9 cellular contexts compared by ENCODE assay signal in the genomic region with DNA sequence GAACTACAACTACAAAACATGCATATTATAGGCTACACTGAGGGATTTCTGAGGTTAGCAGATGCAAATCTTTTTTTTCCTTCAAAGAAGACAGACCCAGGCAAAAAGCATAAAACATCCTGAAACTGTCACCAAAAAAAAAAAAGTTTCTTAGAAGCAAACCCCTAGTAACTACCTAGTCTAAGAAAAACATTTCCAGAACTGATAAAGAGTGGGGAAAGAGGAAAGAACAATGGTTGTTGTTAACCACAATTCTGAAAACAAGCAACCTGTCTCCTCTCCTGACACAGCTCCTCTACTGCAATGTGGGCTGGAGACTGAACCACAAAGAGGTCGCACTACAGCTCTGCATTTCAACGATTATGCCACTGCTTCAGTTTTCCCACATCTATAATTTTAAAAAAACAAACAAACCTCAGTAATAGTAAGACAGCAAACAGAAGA. TPM values are rescaled to one million over a fixed set of nuclear protein-coding genes. Genes with fewer than 3 reads are reported as not detected.
DNase-seq lines count a peak whose midpoint lies in the region; ATAC-seq lines count a peak whose summit lies in the region.
"Had no signal": no experiment of that assay in that cellular context is flagged by ENCODE, and none has a peak within 500 bp of the region (broad histone marks: within the 10 kb centered on the region; RNA-seq: fewer than 3 reads in every experiment).

No MANE protein-coding gene starts in this region.

- H3K9me3 Mint-ChIP-seq in activated naive CD4-positive, alpha-beta T cell treated with anti-CD3 and anti-CD28 coated beads for 36 hours, result no peaks in the 10 kb centered on the region
- H3K9me3 Mint-ChIP-seq in stimulated activated naive B cell treated with anti-CD40 and anti-IgM and Interleukin-4, amounts not matched to agents 10 μg/mL and 1 μg/mL and 100 μg/mL, for 72 hours, result no peaks in the 10 kb centered on the region
- H3K9me3 Mint-ChIP-seq: dendritic cell treated with granulocyte-macrophage colony-stimulating factor and Interleukin-4, amounts not matched to agents 40 ng/mL and 50 ng/mL, for 4 days had no signal

- intact Hi-C loops in activated naive CD4-positive, alpha-beta T cell treated with anti-CD3 and anti-CD28 coated beads for 36 hours (cut with micrococcal nuclease), result loop anchor here (1.0 to 2.0 kb wide), 5 partner anchors 14 to 210 kb away; a partner anchor contains a TSS

- H3K36me3 Mint-ChIP-seq in activated naive CD4-positive, alpha-beta T cell treated with anti-CD3 and anti-CD28 coated beads for 36 hours (ENCODE audit: low read depth), result peaks cover 2% of the 10 kb centered on the region
- peaks cover 2 to 4% of the 10 kb centered on the region in 2 donors for H3K36me3 Mint-ChIP-seq in stimulated activated naive B cell treated with anti-CD40 and anti-IgM and Interleukin-4, amounts not matched to agents 10 μg/mL and 1 μg/mL and 100 μg/mL, for 72 hours

- peak; percentile 37 for DNase-seq in CMK (ENCODE audit: low read depth)
- DNase-seq in activated naive CD4-positive, alpha-beta T cell treated with anti-CD3 and anti-CD28 coated beads for 36 hours, result peak; percentile 52
- DNase-seq in stimulated activated naive B cell treated with anti-CD40 and anti-IgM and Interleukin-4, amounts not matched to agents 10 μg/mL and 1 μg/mL and 100 μg/mL, for 72 hours, result no peak
- no peak for DNase-seq in cerebellar cortex (ENCODE audit: low spot score)
- DNase-seq in SKM-1 treated with dmso at 0.1 percent for 144 hours (lab: John Stamatoyannopoulos, UW; ENCODE audit: unreplicated experiment), result no peak
- no peak for DNase-seq in hippocampal formation (lab: John Stamatoyannopoulos, UW)

- ATAC-seq in GM19397 (IDR thresholded peaks at IDR 0.05; ENCODE audit: unreplicated experiment), result peak; percentile 65
- peak; percentile 77 for ATAC-seq in HG03442 (IDR thresholded peaks at IDR 0.05; ENCODE audit: unreplicated experiment)
- peak; percentile 80 to 86 for ATAC-seq in stimulated activated naive B cell treated with anti-CD40 and anti-IgM and Interleukin-4, amounts not matched to agents 10 μg/mL and 1 μg/mL and 100 μg/mL, for 72 hours (replicated peaks)

- no peak overlapping the region for H3K4me3 Mint-ChIP-seq in activated naive CD4-positive, alpha-beta T cell treated with anti-CD3 and anti-CD28 coated beads for 36 hours
- peak overlapping the region in 1 of 2 donors; percentile 8 for H3K4me3 Mint-ChIP-seq in stimulated activated naive B cell treated with anti-CD40 and anti-IgM and Interleukin-4, amounts not matched to agents 10 μg/mL and 1 μg/mL and 100 μg/mL, for 72 hours
- H3K4me3 Mint-ChIP-seq: dendritic cell treated with granulocyte-macrophage colony-stimulating factor and Interleukin-4, amounts not matched to agents 40 ng/mL and 50 ng/mL, for 4 days had no signal

- peaks cover 70% of the 10 kb centered on the region for H3K4me1 Mint-ChIP-seq in activated naive CD4-positive, alpha-beta T cell treated with anti-CD3 and anti-CD28 coated beads for 36 hours (ENCODE audit: low read depth)
- peaks cover 20 to 42% of the 10 kb centered on the region in 2 donors for H3K4me1 Mint-ChIP-seq in stimulated activated naive B cell treated with anti-CD40 and anti-IgM and Interleukin-4, amounts not matched to agents 10 μg/mL and 1 μg/mL and 100 μg/mL, for 72 hours

- CTCF ChIA-PET in activated naive CD4-positive, alpha-beta T cell treated with anti-CD3 and anti-CD28 coated beads for 36 hours (lab: Charles Lee), result interaction anchor here (0.6 to 1.6 kb wide), 5 partner anchors 9 to 84 kb away, joined by 3 read pairs; no protein-coding TSS in a partner anchor

- H3K27ac Mint-ChIP-seq in activated naive CD4-positive, alpha-beta T cell treated with anti-CD3 and anti-CD28 coated beads for 36 hours, result peak overlapping the region; percentile 56
- H3K27ac Mint-ChIP-seq in stimulated activated naive B cell treated with anti-CD40 and anti-IgM and Interleukin-4, amounts not matched to agents 10 μg/mL and 1 μg/mL and 100 μg/mL, for 72 hours, result peak overlapping the region; percentile 25
- H3K27ac Mint-ChIP-seq: dendritic cell treated with granulocyte-macrophage colony-stimulating factor and Interleukin-4, amounts not matched to agents 40 ng/mL and 50 ng/mL, for 4 days had no signal

- no peaks in the 10 kb centered on the region for H3K27me3 Mint-ChIP-seq in activated naive CD4-positive, alpha-beta T cell treated with anti-CD3 and anti-CD28 coated beads for 36 hours (ENCODE audit: low read depth)
- H3K27me3 Mint-ChIP-seq in stimulated activated naive B cell treated with anti-CD40 and anti-IgM and Interleukin-4, amounts not matched to agents 10 μg/mL and 1 μg/mL and 100 μg/mL, for 72 hours, result no peaks in the 10 kb centered on the region
- H3K27me3 Mint-ChIP-seq: dendritic cell treated with granulocyte-macrophage colony-stimulating factor and Interleukin-4, amounts not matched to agents 40 ng/mL and 50 ng/mL, for 4 days had no signal

RNA-seq across cellular contexts. Expression of a gene that starts 15.0 kb away (rescaled TPM):
- 10 to 100 TPM; 62.3 to 63.5 TPM for total RNA-seq in activated naive CD4-positive, alpha-beta T cell treated with anti-CD3 and anti-CD28 coated beads for 36 hours

Comparison
In these comparisons a context has a peak if more than half of its experiments do, and no peak if none do; other contexts are left out.
1. DNase-seq: peak in CMK (single experiment) and activated naive CD4-positive, alpha-beta T cell treated with anti-CD3 and anti-CD28 coated beads for 36 hours (single experiment); none in stimulated activated naive B cell treated with anti-CD40 and anti-IgM and Interleukin-4, amounts not matched to agents 10 μg/mL and 1 μg/mL and 100 μg/mL, for 72 hours (single experiment), cerebellar cortex (single experiment), SKM-1 treated with dmso at 0.1 percent for 144 hours (single experiment) and hippocampal formation (0 of 2).
2. Peak in every context shown above with its lines, with median percentiles within 50 percentile points of each other: ATAC-seq.